ENCODE assay signal across 10 cellular contexts in genomic region chr7:130356760-130357611, GRCh38. TPM values are rescaled to one million over a fixed set of nuclear protein-coding genes. Genes with fewer than 3 reads are reported as not detected.
DNase-seq lines count a peak whose midpoint lies in the region; ATAC-seq and TF ChIP-seq lines count a peak whose summit lies in the region.
"Had no signal": no experiment of that assay in that cellular context is flagged by ENCODE, and none has a peak within 500 bp of the region (broad histone marks: within the 10 kb centered on the region; RNA-seq: fewer than 3 reads in every experiment).

No MANE protein-coding gene starts in this region.

- H3K27me3 Mint-ChIP-seq in brain = peaks cover 4% of the 10 kb centered on the region

- peaks cover 20% of the 10 kb centered on the region in 2 donors for H3K4me1 ChIP-seq in thyroid gland

- peak overlapping the region in 4 of 5 experiments; percentile 88 to 97 (median 96) for H3K27ac Mint-ChIP-seq in brain

- no peaks in the 10 kb centered on the region for H3K27me3 ChIP-seq in thyroid gland

- H3K36me3 Mint-ChIP-seq in brain = peaks cover 17% of the 10 kb centered on the region

- H3K4me3 ChIP-seq in thyroid gland (replicated peaks in 1 of 3) = no peak overlapping the region

- intact Hi-C loops in thyroid gland (cut with DNase I) = no loop called here

- peaks cover 58% of the 10 kb centered on the region for H3K4me1 Mint-ChIP-seq in brain

- peak; percentile 23 for DNase-seq in NCI-H2196 (lab: John Stamatoyannopoulos, UW; ENCODE audit: unreplicated experiment)
- no peak for DNase-seq in NCI-H2196 treated with DMSO at 0.1 percent for 48 hours (lab: John Stamatoyannopoulos, UW; ENCODE audit: unreplicated experiment)
- peak; percentile 27 for DNase-seq in left kidney (ENCODE audit: low read depth, low spot score)
- peak; percentile 51 to 67 for DNase-seq in thyroid gland
- DNase-seq in cortex of kidney (lab: John Stamatoyannopoulos, UW) = no peak
- DNase-seq in KG1 (lab: John Stamatoyannopoulos, UW) = no peak

- peak overlapping the region in 2 of 5 experiments; percentile 53 to 59 for H3K4me3 Mint-ChIP-seq in brain

- peak overlapping the region; percentile 49 to 88 (median 80) for H3K27ac ChIP-seq in thyroid gland
- H3K27ac ChIP-seq: 22Rv1 had no signal

- peaks cover 18 to 28% (median 22%) of the 10 kb centered on the region in 5 experiments for H3K9me3 Mint-ChIP-seq in brain

- 70% methylated on average over 14 to 17 of the region's 17 CpGs for WGBS in thyroid gland, 2 donors

- H3K36me3 ChIP-seq in thyroid gland = no peaks in the 10 kb centered on the region

- no peak for TF ChIP-seq POLR2A in thyroid gland (IDR thresholded peaks at IDR 0.05)

- TF ChIP-seq CTCF in brain (conservative IDR thresholded peaks at IDR 0.05) (no peak), thyroid gland (IDR thresholded peaks at IDR 0.05) (no peak)

- no peak for ATAC-seq in HG03432 (IDR thresholded peaks at IDR 0.05; ENCODE audit: unreplicated experiment)

- no peaks in the 10 kb centered on the region for H3K9me3 ChIP-seq in thyroid gland

RNA-seq across cellular contexts. Expression of gene CPA5, which starts 12.4 kb away (rescaled TPM):
- 2.3 TPM for polyA plus RNA-seq in brain (ENCODE audit: insufficient read depth, low read depth, low replicate concordance)
- total RNA-seq in thyroid gland = not detected

RNA-seq across cellular contexts. Expression of gene CPA1, which starts 23.3 kb away (rescaled TPM):
- polyA plus RNA-seq in brain (ENCODE audit: insufficient read depth, low read depth, low replicate concordance) = not detected
- total RNA-seq in thyroid gland = 1 to 10 TPM in 1 of 4 donors, not detected in 3; 1.3 TPM
- total RNA-seq: T-helper 1 cell treated with Interleukin-12 subunit alpha and Interleukin-12 subunit beta and Interleukin-4 antibody, amounts not matched to agents 30 ng/mL and 1 ng/mL, for 36 hours had no signal

Comparison
In these comparisons a context has a peak if more than half of its experiments do, and no peak if none do; other contexts are left out.
1. DNase-seq: peak in NCI-H2196 (single experiment), left kidney (single experiment) and thyroid gland (2 of 2); none in NCI-H2196 treated with DMSO at 0.1 percent for 48 hours (single experiment), cortex of kidney (single experiment) and KG1 (single experiment).